ENCODE assay signal across 8 cellular contexts in the genomic region with DNA sequence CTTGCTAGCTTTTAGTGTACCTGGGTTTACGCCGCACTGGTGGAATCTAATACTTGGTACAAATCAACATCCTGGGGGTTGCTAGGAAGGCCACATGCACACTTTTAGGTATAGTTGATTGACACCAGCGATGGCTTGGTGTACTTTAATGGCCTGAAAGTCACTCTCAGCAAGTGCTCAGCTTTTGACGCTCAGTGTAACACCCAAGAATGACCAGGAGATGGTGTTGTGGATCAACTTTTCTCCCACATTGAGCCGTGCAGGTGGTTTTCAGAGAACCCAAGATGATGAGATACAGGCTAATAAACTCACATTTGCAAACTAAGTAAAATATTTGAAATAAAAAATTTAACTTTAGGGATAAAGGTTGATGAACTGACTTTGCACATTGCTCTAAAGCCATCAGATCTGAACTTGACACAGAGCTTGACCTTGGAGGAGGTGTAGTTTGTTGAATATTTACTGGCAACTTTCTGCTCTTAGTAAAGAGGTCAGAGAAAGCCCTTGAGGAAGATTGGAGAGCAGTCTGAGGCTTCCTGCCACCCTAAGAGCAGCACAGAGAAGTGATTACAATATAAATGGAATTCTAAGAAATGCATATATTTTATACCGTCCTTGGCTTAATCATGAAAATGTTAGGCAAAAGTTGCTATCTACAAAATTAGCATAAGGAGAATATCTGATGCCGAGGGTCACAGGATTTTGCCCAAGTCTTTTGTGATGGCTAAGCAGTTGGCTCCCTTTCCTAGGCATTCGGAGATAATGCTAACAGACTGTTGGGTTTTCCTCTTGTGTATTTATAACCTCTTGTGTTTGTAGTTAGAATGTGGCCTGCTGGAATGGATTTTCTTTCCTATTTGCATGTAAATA.
DNase-seq lines count a peak whose midpoint lies in the region; ATAC-seq and TF ChIP-seq lines count a peak whose summit lies in the region.

No MANE protein-coding gene starts in this region.

- peaks cover 44% of the 10 kb centered on the region for H3K4me1 Mint-ChIP-seq in WTC11

- DNase-seq in AG10803 (ENCODE audit: low read depth) (peak; percentile 80), GM10266 (ENCODE audit: extremely low spot score) (peak; percentile 45), HEK293T (ENCODE audit: extremely low spot score) (peak; percentile 38), MV-4-11 (lab: John Stamatoyannopoulos, UW) (peak; percentile 8), WTC11 (ENCODE audit: low spot score) (peak; percentile 36), foreskin melanocyte (peak; percentile 37), omental fat pad (ENCODE audit: low spot score) (no peak), DMS79 (lab: John Stamatoyannopoulos, UW) (no peak)

- no peak overlapping the region for H3K4me3 Mint-ChIP-seq in WTC11

- H3K27ac Mint-ChIP-seq in WTC11 = peak overlapping the region; percentile 77

- CTCF ChIA-PET in HEK293T (lab: Yijun Ruan, JAX) (interaction anchor here (0.6 to 1.3 kb wide), 6 partner anchors 8 to 1049 kb away, joined by 3 to 5 read pairs (median 3); no protein-coding TSS in a partner anchor), WTC11 (lab: Charles Lee) (interaction anchor here (0.6 to 1.9 kb wide), 20 partner anchors 8 to 1049 kb away, joined by 3 to 8 read pairs (median 4); partner anchors contain the start of gene THBS1)

- H3K9me3 Mint-ChIP-seq in WTC11 = no peaks in the 10 kb centered on the region

- H3K36me3 Mint-ChIP-seq in WTC11 = no peaks in the 10 kb centered on the region

- TF ChIP-seq CTCF in AG10803 (conservative IDR thresholded peaks at IDR 0.05; ENCODE audit: low read length) (peak; percentile 94), GM10266 (IDR thresholded peaks at IDR 0.05; ENCODE audit: control insufficient read depth, insufficient read depth, low read depth, missing control alignments) (peak; percentile 70), WTC11 (IDR thresholded peaks at IDR 0.05) (peak; percentile 66), omental fat pad (IDR thresholded peaks at IDR 0.05) (peak in 2 of 3 donors; percentile 36 to 42)

- H3K27me3 Mint-ChIP-seq in WTC11 (ENCODE audit: low read depth) = no peaks in the 10 kb centered on the region

- POLR2A ChIA-PET in HEK293T (lab: Yijun Ruan, JAX) (no interaction called here), WTC11 (lab: Charles Lee) (no interaction called here)

- peak; percentile 89 for ATAC-seq in WTC11
- no peak for ATAC-seq in omental fat pad (ENCODE audit: low FRiP score)

- H3K4me3 ChIP-seq in AG10803 (ENCODE audit: low read length) = no peak overlapping the region

TF ChIP-seq in HEK293T, 16 proteins besides CTCF, POLR2A, EP300 and RAD21:
- TF ChIP-seq ARNT (IDR thresholded peaks at IDR 0.05) = no peak
- TF ChIP-seq, protein P1, sequence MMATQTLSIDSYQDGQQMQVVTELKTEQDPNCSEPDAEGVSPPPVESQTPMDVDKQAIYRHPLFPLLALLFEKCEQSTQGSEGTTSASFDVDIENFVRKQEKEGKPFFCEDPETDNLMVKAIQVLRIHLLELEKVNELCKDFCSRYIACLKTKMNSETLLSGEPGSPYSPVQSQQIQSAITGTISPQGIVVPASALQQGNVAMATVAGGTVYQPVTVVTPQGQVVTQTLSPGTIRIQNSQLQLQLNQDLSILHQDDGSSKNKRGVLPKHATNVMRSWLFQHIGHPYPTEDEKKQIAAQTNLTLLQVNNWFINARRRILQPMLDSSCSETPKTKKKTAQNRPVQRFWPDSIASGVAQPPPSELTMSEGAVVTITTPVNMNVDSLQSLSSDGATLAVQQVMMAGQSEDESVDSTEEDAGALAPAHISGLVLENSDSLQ (IDR thresholded peaks at IDR 0.05) = peak; percentile 67
TF ChIP-seq in HEK293T: peak in this region for 1.

TF ChIP-seq in WTC11, 78 proteins besides CTCF, POLR2A, EP300 and RAD21 (continues in another document):
- TF ChIP-seq OVOL2 (CRISPR knock-in tag; IDR thresholded peaks at IDR 0.05; ENCODE audit: borderline replicate concordance) (no peak), CREB1 (CRISPR knock-in tag; IDR thresholded peaks at IDR 0.05) (no peak), ZBTB21 (CRISPR knock-in tag; IDR thresholded peaks at IDR 0.05; ENCODE audit: borderline replicate concordance) (no peak), MYBL2 (CRISPR knock-in tag; IDR thresholded peaks at IDR 0.05) (no peak), PRDM15 (CRISPR knock-in tag; IDR thresholded peaks at IDR 0.05) (no peak), JUN (CRISPR knock-in tag; IDR thresholded peaks at IDR 0.05) (no peak), FOXP1 (CRISPR knock-in tag; IDR thresholded peaks at IDR 0.05; ENCODE audit: borderline replicate concordance) (no peak), ELF4 (CRISPR knock-in tag; IDR thresholded peaks at IDR 0.05; ENCODE audit: low read depth) (no peak), CDX4 (CRISPR knock-in tag; IDR thresholded peaks at IDR 0.05; ENCODE audit: borderline replicate concordance) (no peak)
- TF ChIP-seq, protein P2, sequence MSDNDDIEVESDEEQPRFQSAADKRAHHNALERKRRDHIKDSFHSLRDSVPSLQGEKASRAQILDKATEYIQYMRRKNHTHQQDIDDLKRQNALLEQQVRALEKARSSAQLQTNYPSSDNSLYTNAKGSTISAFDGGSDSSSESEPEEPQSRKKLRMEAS (CRISPR knock-in tag; IDR thresholded peaks at IDR 0.05) = no peak
- TF ChIP-seq, protein P3, sequence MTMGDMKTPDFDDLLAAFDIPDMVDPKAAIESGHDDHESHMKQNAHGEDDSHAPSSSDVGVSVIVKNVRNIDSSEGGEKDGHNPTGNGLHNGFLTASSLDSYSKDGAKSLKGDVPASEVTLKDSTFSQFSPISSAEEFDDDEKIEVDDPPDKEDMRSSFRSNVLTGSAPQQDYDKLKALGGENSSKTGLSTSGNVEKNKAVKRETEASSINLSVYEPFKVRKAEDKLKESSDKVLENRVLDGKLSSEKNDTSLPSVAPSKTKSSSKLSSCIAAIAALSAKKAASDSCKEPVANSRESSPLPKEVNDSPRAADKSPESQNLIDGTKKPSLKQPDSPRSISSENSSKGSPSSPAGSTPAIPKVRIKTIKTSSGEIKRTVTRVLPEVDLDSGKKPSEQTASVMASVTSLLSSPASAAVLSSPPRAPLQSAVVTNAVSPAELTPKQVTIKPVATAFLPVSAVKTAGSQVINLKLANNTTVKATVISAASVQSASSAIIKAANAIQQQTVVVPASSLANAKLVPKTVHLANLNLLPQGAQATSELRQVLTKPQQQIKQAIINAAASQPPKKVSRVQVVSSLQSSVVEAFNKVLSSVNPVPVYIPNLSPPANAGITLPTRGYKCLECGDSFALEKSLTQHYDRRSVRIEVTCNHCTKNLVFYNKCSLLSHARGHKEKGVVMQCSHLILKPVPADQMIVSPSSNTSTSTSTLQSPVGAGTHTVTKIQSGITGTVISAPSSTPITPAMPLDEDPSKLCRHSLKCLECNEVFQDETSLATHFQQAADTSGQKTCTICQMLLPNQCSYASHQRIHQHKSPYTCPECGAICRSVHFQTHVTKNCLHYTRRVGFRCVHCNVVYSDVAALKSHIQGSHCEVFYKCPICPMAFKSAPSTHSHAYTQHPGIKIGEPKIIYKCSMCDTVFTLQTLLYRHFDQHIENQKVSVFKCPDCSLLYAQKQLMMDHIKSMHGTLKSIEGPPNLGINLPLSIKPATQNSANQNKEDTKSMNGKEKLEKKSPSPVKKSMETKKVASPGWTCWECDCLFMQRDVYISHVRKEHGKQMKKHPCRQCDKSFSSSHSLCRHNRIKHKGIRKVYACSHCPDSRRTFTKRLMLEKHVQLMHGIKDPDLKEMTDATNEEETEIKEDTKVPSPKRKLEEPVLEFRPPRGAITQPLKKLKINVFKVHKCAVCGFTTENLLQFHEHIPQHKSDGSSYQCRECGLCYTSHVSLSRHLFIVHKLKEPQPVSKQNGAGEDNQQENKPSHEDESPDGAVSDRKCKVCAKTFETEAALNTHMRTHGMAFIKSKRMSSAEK (CRISPR knock-in tag; IDR thresholded peaks at IDR 0.05; ENCODE audit: borderline replicate concordance) = no peak

Comparison
In these comparisons a context has a peak if more than half of its experiments do, and no peak if none do; other contexts are left out.
1. DNase-seq: peak in AG10803 (single experiment), GM10266 (single experiment), HEK293T (single experiment), MV-4-11 (single experiment), WTC11 (single experiment) and foreskin melanocyte (single experiment); none in omental fat pad (single experiment) and DMS79 (single experiment).
2. CTCF ChIP-seq: peak in every context shown above with its lines; median percentile 94 in AG10803; 70 in GM10266; 66 in WTC11; 39 in omental fat pad.